In the genomic region with DNA sequence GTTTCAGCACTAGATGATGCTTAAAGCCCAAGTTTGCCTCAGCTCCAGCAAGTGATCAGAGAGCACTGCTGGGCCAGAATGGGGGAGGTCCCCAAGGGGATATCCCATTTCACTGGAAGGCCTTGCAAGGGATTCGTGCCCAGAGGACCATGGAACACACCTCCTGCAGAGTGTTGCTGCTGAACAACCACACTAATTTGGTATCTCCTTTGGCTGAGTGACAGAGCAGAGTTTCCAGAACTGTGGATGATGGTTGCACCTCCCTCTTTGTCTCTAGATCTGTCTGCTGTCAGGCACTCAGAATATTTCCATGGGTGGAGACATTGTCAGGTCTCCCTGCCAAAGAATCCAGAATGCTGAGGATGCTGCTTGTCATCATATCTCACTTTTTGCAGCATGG, we compare ENCODE assay signal across 23 cellular contexts.
DNase-seq lines count a peak whose midpoint lies in the region; ATAC-seq and TF ChIP-seq lines count a peak whose summit lies in the region.
"Had no signal": no experiment of that assay in that cellular context is flagged by ENCODE, and none has a peak within 500 bp of the region (broad histone marks: within the 10 kb centered on the region; RNA-seq: fewer than 3 reads in every experiment).

No MANE protein-coding gene starts in this region.

- H3K4me1 ChIP-seq in left ventricle myocardium inferior (no peaks in the 10 kb centered on the region), PC-3 (ENCODE audit: insufficient read depth, low read length) (0 out of 2 replicates have a peak, but pooled peaks cover 5% of the 10 kb centered on the region)
- H3K4me1 ChIP-seq: esophagus muscularis mucosa, tibial artery had no signal

- no peaks in the 10 kb centered on the region for H3K9me2 ChIP-seq in PC-3 (replicated peaks; ENCODE audit: low read length)

- no TSS peak for BruUV-seq in PC-3 (replicated peaks; lab: Mats Ljungman, UMichigan)

- no peak overlapping the region for H3K9ac ChIP-seq in PC-3 (ENCODE audit: low read length)

- intact Hi-C loops in Right ventricle myocardium inferior (cut with DNase I) = no loop called here
- intact Hi-C loops in left ventricle myocardium inferior (cut with micrococcal nuclease) = no loop called here
- intact Hi-C loops in PC-3 (cut with micrococcal nuclease) = loop anchor here (5.0 to 10.0 kb wide), 4 partner anchors 422 to 765 kb away; no protein-coding TSS in a partner anchor

- ATAC-seq in Right ventricle myocardium inferior = peak; percentile 60
- ATAC-seq in PC-3 = peak; percentile 9; the same call in 1 of the 2 replicates
- ATAC-seq in HG03342 (IDR thresholded peaks at IDR 0.05; ENCODE audit: unreplicated experiment) = no peak
- ATAC-seq: sciatic nerve had no signal

- in situ Hi-C loops in GM13977 (cut with MboI; ENCODE audit: low pct_unique_long_range_greater_than_20kb, low sequenced_read_pairs, unreplicated experiment) = no loop called here

- H3K4me3 ChIP-seq in left ventricle myocardium inferior (no peak overlapping the region), PC-3 (ENCODE audit: low read length) (no peak overlapping the region), fibroblast of pulmonary artery (replicated peaks; ENCODE audit: low read depth, low read length) (no peak overlapping the region), skeletal muscle cell (ENCODE audit: low read depth, low read length) (no peak overlapping the region)
- H3K4me3 ChIP-seq: esophagus muscularis mucosa, hepatocyte, tibial artery had no signal

- H3F3A ChIP-seq in PC-3 (ENCODE audit: low read length, unreplicated experiment) = no peaks in the 10 kb centered on the region

- H4K20me1 ChIP-seq in PC-3 (ENCODE audit: low read length) = peaks cover 5% of the 10 kb centered on the region; the same call in 1 of the 2 replicates

- no peak overlapping the region for H3K4me2 ChIP-seq in PC-3 (ENCODE audit: low read length)
- H3K4me2 ChIP-seq: hepatocyte had no signal

- H3K9me3 ChIP-seq in left ventricle myocardium inferior (replicated peaks) (no peaks in the 10 kb centered on the region), PC-3 (ENCODE audit: low read length) (no peaks in the 10 kb centered on the region)
- H3K9me3 ChIP-seq: esophagus muscularis mucosa, tibial artery had no signal

- DNase-seq in Right ventricle myocardium inferior (ENCODE audit: missing footprints) (no peak), left ventricle myocardium inferior (no peak), PC-3 (no peak), fibroblast of pulmonary artery (ENCODE audit: low read depth) (peak; percentile 10), skeletal muscle cell (ENCODE audit: low read depth) (peak; percentile 76), NOMO-1 treated with dmso at 0.1 percent for 144 hours (lab: John Stamatoyannopoulos, UW; ENCODE audit: unreplicated experiment) (no peak), GM13977 (ENCODE audit: low spot score) (no peak)
- DNase-seq: activated CD4-positive, alpha-beta T cell treated with anti-CD3 and anti-CD28 coated beads, Interleukin-2, amount 10 ng/mL, durations not matched to agents 7 days and 5 days; activated CD8-positive, alpha-beta memory T cell treated with anti-CD3 and anti-CD28 coated beads, Interleukin-2, amount 50 U/mL, for 48 hours; activated effector memory CD4-positive, alpha-beta T cell treated with Interleukin-2 at 50 U/mL for 16 hours; CD4-positive, alpha-beta memory T cell; effector CD8-positive, alpha-beta T cell; Kasumi-1; naive B cell; NCI-H2171; RPMI8226; stimulated activated CD4-positive, alpha-beta T cell treated with anti-CD3 and anti-CD28 coated beads, Interleukin-1b, Interleukin-23, amount 100 ng/mL, for 48 hours; stimulated activated naive CD4-positive, alpha-beta T cell treated with Interleukin-2 at 50 U/mL for 16 hours; tibial artery had no signal

- H2AFZ ChIP-seq in PC-3 (ENCODE audit: low read length) = no peak overlapping the region
- H2AFZ ChIP-seq: hepatocyte had no signal

- POLR2A ChIA-PET in PC-3 (lab: Charles Lee; ENCODE audit: unreplicated experiment) = no interaction called here

- CTCF ChIA-PET in PC-3 (lab: Charles Lee) = no interaction called here

- no peaks in the 10 kb centered on the region for H3K27me3 ChIP-seq in left ventricle myocardium inferior (ENCODE audit: low read depth)
- H3K27me3 ChIP-seq in PC-3 (ENCODE audit: low read length) = no peaks in the 10 kb centered on the region
- H3K27me3 ChIP-seq: esophagus muscularis mucosa, hepatocyte, tibial artery had no signal

- no peaks in the 10 kb centered on the region for H3K79me2 ChIP-seq in PC-3 (ENCODE audit: low read length)
- H3K79me2 ChIP-seq: hepatocyte had no signal

- H3K27ac ChIP-seq in left ventricle myocardium inferior (replicated peaks) (no peak overlapping the region), PC-3 (ENCODE audit: low read length) (no peak overlapping the region)
- H3K27ac ChIP-seq: esophagus muscularis mucosa, hepatocyte, tibial artery had no signal

- TF ChIP-seq CTCF in left ventricle myocardium inferior (IDR thresholded peaks at IDR 0.05; ENCODE audit: borderline replicate concordance) = no peak
- TF ChIP-seq CTCF in PC-3 (conservative IDR thresholded peaks at IDR 0.05; ENCODE audit: low read depth, low read length) = no peak
- no peak for TF ChIP-seq CTCF in fibroblast of pulmonary artery (IDR thresholded peaks at IDR 0.05; ENCODE audit: low read length, missing control alignments)
- no peak for TF ChIP-seq CTCF in GM13977 (IDR thresholded peaks at IDR 0.05; ENCODE audit: extremely low read depth, insufficient read depth, missing control alignments)

- no peaks in the 10 kb centered on the region for H3K36me3 ChIP-seq in left ventricle myocardium inferior
- H3K36me3 ChIP-seq in PC-3 (ENCODE audit: low read depth, low read length) = peaks cover 32% of the 10 kb centered on the region
- H3K36me3 ChIP-seq: esophagus muscularis mucosa, tibial artery had no signal

Comparison
In these comparisons a context has a peak if more than half of its experiments do, and no peak if none do; other contexts are left out.
1. DNase-seq: peak in fibroblast of pulmonary artery (single experiment) and skeletal muscle cell (single experiment); none in Right ventricle myocardium inferior (single experiment), left ventricle myocardium inferior (single experiment), PC-3 (single experiment), NOMO-1 treated with dmso at 0.1 percent for 144 hours (single experiment) and GM13977 (single experiment).